17 cellular contexts compared by ENCODE assay signal in the genomic region with DNA sequence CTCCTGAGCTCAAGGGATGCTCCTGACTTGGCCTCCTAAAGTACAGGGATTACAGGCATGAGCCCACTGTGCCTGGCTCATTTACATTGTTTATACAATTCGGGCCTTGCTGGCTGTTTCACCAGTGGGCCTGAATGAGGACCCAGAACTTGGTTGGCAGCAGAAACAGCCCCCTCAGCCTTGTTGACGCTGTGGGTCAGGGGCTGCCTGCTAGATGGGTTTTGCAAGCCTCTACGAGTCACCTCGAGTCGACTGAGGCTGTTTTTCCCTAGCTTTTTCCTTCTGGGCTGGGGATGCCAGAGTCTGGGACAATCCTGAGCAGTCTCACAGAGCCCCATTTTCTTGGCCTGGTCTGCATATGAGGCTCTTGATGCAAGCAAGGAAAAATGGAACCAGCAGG. TPM values are rescaled to one million over a fixed set of nuclear protein-coding genes. Genes with fewer than 3 reads are reported as not detected.
DNase-seq lines count a peak whose midpoint lies in the region; ATAC-seq and TF ChIP-seq lines count a peak whose summit lies in the region.
"Had no signal": no experiment of that assay in that cellular context is flagged by ENCODE, and none has a peak within 500 bp of the region (broad histone marks: within the 10 kb centered on the region; RNA-seq: fewer than 3 reads in every experiment).

No MANE protein-coding gene starts in this region.

- no peaks in the 10 kb centered on the region for H3K79me2 ChIP-seq in osteoblast (ENCODE audit: insufficient read depth, low read length)

- H3K27ac ChIP-seq in RWPE2 (ENCODE audit: poor library complexity, severe bottlenecking) (peak overlapping the region; percentile 89), esophagus squamous epithelium (peak overlapping the region; percentile 69 to 97 (median 90)), osteoblast (ENCODE audit: low read depth, low read length) (no peak overlapping the region)
- H3K27ac ChIP-seq: A549, C4-2B, HL-60 had no signal

- intact Hi-C loops in esophagus squamous epithelium (cut with DNase I), result no loop called here

- H3K36me3 Mint-ChIP-seq in activated CD8-positive, alpha-beta T cell treated with anti-CD3 and anti-CD28 coated beads, Interleukin-2, amount 10 ng/mL, durations not matched to agents 7 days and 5 days (ENCODE audit: low read depth), result no peaks in the 10 kb centered on the region
- H3K36me3 Mint-ChIP-seq: CD4-positive, alpha-beta memory T cell had no signal

- H3K9me3 ChIP-seq in RWPE2 (ENCODE audit: severe bottlenecking), result no peaks in the 10 kb centered on the region
- no peaks in the 10 kb centered on the region for H3K9me3 ChIP-seq in esophagus squamous epithelium
- no peaks in the 10 kb centered on the region for H3K9me3 ChIP-seq in osteoblast (ENCODE audit: low read depth, low read length)
- H3K9me3 ChIP-seq: BE2C, HAP-1 had no signal

- TF ChIP-seq POLR2A in esophagus squamous epithelium (IDR thresholded peaks at IDR 0.05), result no peak

- H3K27me3 ChIP-seq in RWPE2 (ENCODE audit: insufficient read depth, poor library complexity, severe bottlenecking), result no peaks in the 10 kb centered on the region
- H3K27me3 ChIP-seq in esophagus squamous epithelium, result no peaks in the 10 kb centered on the region
- peaks cover 35% of the 10 kb centered on the region for H3K27me3 ChIP-seq in osteoblast (ENCODE audit: insufficient read depth, low read length)

- H3K4me1 ChIP-seq in RWPE2 (ENCODE audit: insufficient read depth, poor library complexity, severe bottlenecking), result peaks cover 66% of the 10 kb centered on the region
- peaks cover 31 to 99% (median 66%) of the 10 kb centered on the region in 3 donors for H3K4me1 ChIP-seq in esophagus squamous epithelium
- H3K4me1 ChIP-seq in osteoblast (ENCODE audit: insufficient read depth, low read length), result peaks cover 14% of the 10 kb centered on the region
- H3K4me1 ChIP-seq: BE2C, HAP-1 had no signal

- no peak overlapping the region for H2AFZ ChIP-seq in osteoblast (ENCODE audit: low read length)

- ATAC-seq in RWPE2 (ENCODE audit: low read depth) (no peak), HG02885 (IDR thresholded peaks at IDR 0.05; ENCODE audit: poor library complexity, unreplicated experiment) (no peak)
- ATAC-seq in activated CD8-positive, alpha-beta T cell treated with anti-CD3 and anti-CD28 coated beads, Interleukin-2, amount 10 ng/mL, durations not matched to agents 7 days and 5 days, result no peak
- ATAC-seq in stimulated activated naive CD8-positive, alpha-beta T cell treated with anti-CD3 and anti-CD28 coated beads, Interleukin-15, Interleukin-2, amounts not matched to agents 100 U/mL and 50 U/mL, for 24 hours, result no peak
- ATAC-seq: A549 had no signal

- no peak overlapping the region for H3K4me3 ChIP-seq in RWPE2 (ENCODE audit: severe bottlenecking)
- H3K4me3 ChIP-seq in esophagus squamous epithelium, result no peak overlapping the region
- no peak overlapping the region for H3K4me3 ChIP-seq in osteoblast (ENCODE audit: insufficient read depth, low read length)
- H3K4me3 ChIP-seq: A549, HAP-1 had no signal

- POLR2A ChIA-PET in activated CD8-positive, alpha-beta T cell treated with anti-CD3 and anti-CD28 coated beads, Interleukin-2, amount 10 ng/mL, durations not matched to agents 7 days and 5 days (lab: Charles Lee), result no interaction called here

- no peaks in the 10 kb centered on the region for H3K4me1 Mint-ChIP-seq in activated CD8-positive, alpha-beta T cell treated with anti-CD3 and anti-CD28 coated beads, Interleukin-2, amount 10 ng/mL, durations not matched to agents 7 days and 5 days (ENCODE audit: low read depth)
- H3K4me1 Mint-ChIP-seq: CD4-positive, alpha-beta memory T cell had no signal

- H3K36me3 ChIP-seq in RWPE2 (ENCODE audit: low read depth) (peaks cover 34% of the 10 kb centered on the region), esophagus squamous epithelium (peaks cover 0 to 38% (median 3%) of the 10 kb centered on the region in 3 donors), osteoblast (ENCODE audit: insufficient read depth, low read length) (no peaks in the 10 kb centered on the region)
- H3K36me3 ChIP-seq: BE2C, HAP-1 had no signal

- no peak overlapping the region for H3K4me3 Mint-ChIP-seq in activated CD8-positive, alpha-beta T cell treated with anti-CD3 and anti-CD28 coated beads, Interleukin-2, amount 10 ng/mL, durations not matched to agents 7 days and 5 days
- H3K4me3 Mint-ChIP-seq: CD4-positive, alpha-beta memory T cell had no signal

- TF ChIP-seq CTCF in RWPE2 (IDR thresholded peaks at IDR 0.05; ENCODE audit: poor library complexity, severe bottlenecking), result no peak
- TF ChIP-seq CTCF in esophagus squamous epithelium (IDR thresholded peaks at IDR 0.05), result no peak
- no peak for TF ChIP-seq CTCF in osteoblast (IDR thresholded peaks at IDR 0.05; ENCODE audit: extremely low read depth, low read depth, low read length)

- no peak overlapping the region for H3K4me2 ChIP-seq in osteoblast (ENCODE audit: insufficient read depth, low read length)
- H3K4me2 ChIP-seq: A549 had no signal

- WGBS in esophagus squamous epithelium, 2 donors, result 40% methylated on average over 3 of the region's 5 CpGs; no CpG with 5 or more reads in 1 of the 2 donors

- DNase-seq in RWPE2 (ENCODE audit: low spot score) (no peak), esophagus squamous epithelium (lab: John Stamatoyannopoulos, UW) (no peak), osteoblast (ENCODE audit: insufficient read length, low spot score, missing footprints) (peak; percentile 60), cerebellum (ENCODE audit: low spot score) (no peak)
- DNase-seq in activated CD8-positive, alpha-beta T cell treated with anti-CD3 and anti-CD28 coated beads, Interleukin-2, amount 10 ng/mL, durations not matched to agents 7 days and 5 days, result no peak
- DNase-seq in stimulated activated naive CD8-positive, alpha-beta T cell treated with anti-CD3 and anti-CD28 coated beads, Interleukin-15, Interleukin-2, amounts not matched to agents 100 U/mL and 50 U/mL, for 24 hours, result no peak
- DNase-seq: BE2C; CD4-positive, alpha-beta memory T cell; DMS153; DMS79 treated with DMSO at 0.1 percent for 48 hours; EL; GOT3 had no signal

- no peak overlapping the region for H3K27ac Mint-ChIP-seq in activated CD8-positive, alpha-beta T cell treated with anti-CD3 and anti-CD28 coated beads, Interleukin-2, amount 10 ng/mL, durations not matched to agents 7 days and 5 days
- H3K27ac Mint-ChIP-seq: CD4-positive, alpha-beta memory T cell had no signal

- CTCF ChIA-PET in activated CD8-positive, alpha-beta T cell treated with anti-CD3 and anti-CD28 coated beads, Interleukin-2, amount 10 ng/mL, durations not matched to agents 7 days and 5 days (lab: Charles Lee), result no interaction called here

- no peaks in the 10 kb centered on the region for H4K20me1 ChIP-seq in osteoblast (ENCODE audit: insufficient read depth, low read length)

- H3K27me3 Mint-ChIP-seq in activated CD8-positive, alpha-beta T cell treated with anti-CD3 and anti-CD28 coated beads, Interleukin-2, amount 10 ng/mL, durations not matched to agents 7 days and 5 days (ENCODE audit: low read depth), result no peaks in the 10 kb centered on the region

- no peaks in the 10 kb centered on the region for H3K9me3 Mint-ChIP-seq in activated CD8-positive, alpha-beta T cell treated with anti-CD3 and anti-CD28 coated beads, Interleukin-2, amount 10 ng/mL, durations not matched to agents 7 days and 5 days (ENCODE audit: insufficient read depth)

RNA-seq across cellular contexts. Expression of a gene that starts 16.1 kb away (rescaled TPM):
- total RNA-seq in esophagus squamous epithelium (1,000 to 10,000 TPM in 2 of 4 donors, 100 to 1,000 TPM in 2; 504 to 1,677 (median 860) TPM), osteoblast (24.2 and 27.1 TPM in 2 replicates), cerebellum (3.3 TPM)
- not detected for total RNA-seq in activated CD8-positive, alpha-beta T cell treated with anti-CD3 and anti-CD28 coated beads, Interleukin-2, amount 10 ng/mL, durations not matched to agents 7 days and 5 days
- total RNA-seq: CD4-positive, alpha-beta memory T cell had no signal

RNA-seq across cellular contexts. Expression of a gene that starts 37.3 kb away (rescaled TPM):
- total RNA-seq in esophagus squamous epithelium (1 to 10 TPM in 1 of 4 donors, under 1 TPM in 3; 0.22 to 5.6 (median 0.49) TPM), osteoblast (under 0.01 and 0.29 TPM in 2 replicates), cerebellum (0.82 TPM)
- total RNA-seq in activated CD8-positive, alpha-beta T cell treated with anti-CD3 and anti-CD28 coated beads, Interleukin-2, amount 10 ng/mL, durations not matched to agents 7 days and 5 days, result not detected
- total RNA-seq: CD4-positive, alpha-beta memory T cell had no signal

Comparison
In these comparisons a context has a peak if more than half of its experiments do, and no peak if none do; other contexts are left out.
1. RNA of a gene that starts 16.1 kb away (total RNA-seq): 504 to 1,677 TPM in esophagus squamous epithelium; 24.2 to 27.1 TPM in osteoblast, 3.3 TPM in cerebellum (single experiment) and not detected in activated CD8-positive, alpha-beta T cell treated with anti-CD3 and anti-CD28 coated beads, Interleukin-2, amount 10 ng/mL, durations not matched to agents 7 days and 5 days; every median in the first group is over 10 times any median in the second.